In genomic region chr2:74042606-74043005, GRCh38 we compare ENCODE assay signal across 30 cellular contexts.
"Had no signal": no experiment of that assay in that cellular context is flagged by ENCODE, and none has a peak within 500 bp of the region (broad histone marks: within the 10 kb centered on the region; RNA-seq: fewer than 3 reads in every experiment).

No MANE protein-coding gene starts in this region.

- H3K4me3 Mint-ChIP-seq: brain; effector memory CD8-positive, alpha-beta T cell; nephron progenitor cell; T-helper 2 cell treated with Interferon-gamma antibody and Interleukin-4, amounts not matched to agents 5 μg/mL and 100 μg/mL, for 36 hours had no signal

- H3K9ac ChIP-seq: parathyroid adenoma had no signal

- H3K27me3 Mint-ChIP-seq: brain; effector memory CD8-positive, alpha-beta T cell; type B pancreatic cell had no signal

- H2AFZ ChIP-seq: parathyroid adenoma had no signal

- H3K4me3 ChIP-seq: dorsolateral prefrontal cortex, esophagus muscularis mucosa, left lung, lung, testis, vagina had no signal

- H3K9me3 Mint-ChIP-seq: activated naive CD4-positive, alpha-beta T cell treated with anti-CD3 and anti-CD28 coated beads, Interleukin-2, amount 50 U/mL, for 72 hours; brain; effector memory CD8-positive, alpha-beta T cell; nephron progenitor cell; T-helper 2 cell treated with Interferon-gamma antibody and Interleukin-4, amounts not matched to agents 5 μg/mL and 100 μg/mL, for 36 hours; type B pancreatic cell had no signal

- H3K9me3 ChIP-seq: esophagus muscularis mucosa, left lung, testis, vagina had no signal

- H3K4me1 ChIP-seq: parathyroid adenoma, testis had no signal

- H3K27ac Mint-ChIP-seq: nephron progenitor cell; T-helper 2 cell treated with Interferon-gamma antibody and Interleukin-4, amounts not matched to agents 5 μg/mL and 100 μg/mL, for 36 hours had no signal

- ATAC-seq: activated naive CD4-positive, alpha-beta T cell treated with anti-CD3 and anti-CD28 coated beads, Interleukin-2, amount 50 U/mL, for 72 hours; effector memory CD8-positive, alpha-beta T cell; sciatic nerve had no signal

- DNase-seq: activated CD4-positive, CD25-positive, alpha-beta regulatory T cell treated with anti-CD3 and anti-CD28 coated beads, Interleukin-2, amount 50 U/mL, for 72 hours; activated CD8-positive, alpha-beta memory T cell treated with anti-CD3 and anti-CD28 coated beads for 24 hours; activated CD8-positive, alpha-beta memory T cell treated with anti-CD3 and anti-CD28 coated beads, Interleukin-2, amount 50 U/mL, for 4 hours; activated gamma-delta T cell; aorta; central memory CD4-positive, alpha-beta T cell; dorsolateral prefrontal cortex; effector memory CD8-positive, alpha-beta T cell; glutamatergic neuron; hippocampal formation; kidney glomerular epithelial cell; left lung; nephron progenitor cell; nucleus accumbens; stimulated activated naive CD4-positive, alpha-beta T cell; SW 1271; testis had no signal

- H3K27me3 ChIP-seq: dorsolateral prefrontal cortex, esophagus muscularis mucosa, left lung, testis, vagina had no signal

- FAIRE-seq: colon, frontal cortex, small intestine had no signal

- H3K27ac ChIP-seq: esophagus muscularis mucosa, left lung, parathyroid adenoma, testis, vagina, VCaP had no signal
